In genomic region chr4:72571337-72571736, GRCh38 we compare ENCODE assay signal across 10 cellular contexts.
"Had no signal": no experiment of that assay in that cellular context is flagged by ENCODE, and none has a peak within 500 bp of the region (broad histone marks: within the 10 kb centered on the region; RNA-seq: fewer than 3 reads in every experiment).

No MANE protein-coding gene starts in this region.

- FAIRE-seq: H54 had no signal

- ATAC-seq: GM23338, HCT116 had no signal

- H3K9ac ChIP-seq: GM23248 had no signal

- H2AFZ ChIP-seq: GM23248 had no signal

- H3K4me3 ChIP-seq: GM23248, GM23338, HAP-1 had no signal

- DNase-seq: GM23248, GOT3, H7, H9, HCEC 1CT, HFFc6 had no signal

- H3K36me3 ChIP-seq: HAP-1 had no signal

- H3K4me2 ChIP-seq: GM23338 had no signal

- H3K9me3 ChIP-seq: HAP-1 had no signal

- H3K27ac ChIP-seq: GM23248 had no signal
